8 cellular contexts compared by ENCODE assay signal in the genomic region with DNA sequence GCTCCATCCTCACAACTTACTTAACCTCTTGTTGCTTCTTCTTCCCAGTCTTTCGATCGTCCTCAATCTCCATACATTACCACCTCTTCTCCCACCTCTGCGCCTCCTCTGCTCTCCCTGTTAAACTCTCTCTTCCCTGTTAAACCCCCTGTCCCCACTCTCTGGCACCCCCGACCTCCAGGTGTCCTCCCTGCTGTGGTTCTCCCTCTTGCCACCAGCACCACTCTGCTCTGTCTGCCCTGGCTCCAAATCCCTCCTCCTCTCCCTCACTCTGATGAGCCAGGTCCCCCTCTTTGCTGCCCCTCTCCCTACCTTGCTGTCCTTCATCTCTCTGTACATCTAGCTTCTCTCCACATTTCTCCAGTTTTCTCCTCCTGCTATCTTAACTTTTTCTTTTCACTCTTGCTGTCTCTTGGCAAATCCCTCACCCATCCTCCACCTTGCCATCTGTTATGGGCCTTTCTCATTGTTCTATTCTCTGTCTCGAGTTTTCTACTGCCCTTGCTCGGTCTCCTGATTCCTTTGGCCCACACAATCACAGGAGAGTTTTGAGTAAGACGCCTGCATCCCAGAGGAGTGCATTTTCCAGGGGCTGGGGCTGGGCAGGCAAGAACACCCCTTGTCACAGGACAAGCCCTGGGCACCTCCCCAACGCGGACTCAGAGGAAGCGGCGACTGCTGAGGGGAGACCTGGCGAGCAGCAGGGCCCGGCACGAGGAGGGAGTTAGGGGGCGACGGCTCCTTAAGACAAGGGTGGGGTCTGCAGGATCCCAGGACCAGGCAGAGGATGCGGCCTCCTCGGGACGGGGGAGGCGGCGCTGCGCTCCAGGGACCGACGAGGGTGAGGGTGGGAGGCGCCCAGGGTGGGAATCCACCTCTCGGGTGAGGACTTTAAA. TPM values are rescaled to one million over a fixed set of nuclear protein-coding genes. Genes with fewer than 3 reads are reported as not detected.
A peak's percentile ranks its signal among the peaks of the same experiment; 100 is the strongest.
DNase-seq lines count a peak whose midpoint lies in the region; ATAC-seq and TF ChIP-seq lines count a peak whose summit lies in the region.

No MANE protein-coding gene starts in this region.

- peaks cover 23% of the 10 kb centered on the region for H3K4me1 Mint-ChIP-seq in CD8-positive, alpha-beta T cell (ENCODE audit: low read depth)
- H3K4me1 Mint-ChIP-seq in WTC11 = peaks cover 15% of the 10 kb centered on the region

- no peaks in the 10 kb centered on the region for H4K20me1 ChIP-seq in osteoblast (ENCODE audit: insufficient read depth, low read length)

- H3K36me3 ChIP-seq in CD8-positive, alpha-beta T cell (ENCODE audit: insufficient read depth, low read length) = peaks cover under 1% of the 10 kb centered on the region
- no peaks in the 10 kb centered on the region for H3K36me3 ChIP-seq in osteoblast (ENCODE audit: insufficient read depth, low read length)

- POLR2A ChIA-PET in CD8-positive, alpha-beta T cell (lab: Charles Lee) = interaction anchor here (0.6 kb wide), 1 partner anchor 1506 kb away, joined by 3 read pairs; no protein-coding TSS in a partner anchor
- POLR2A ChIA-PET in WTC11 (lab: Charles Lee) = no interaction called here
- POLR2A ChIA-PET in GM10248 (lab: Yijun Ruan, JAX) = no interaction called here

- no peak overlapping the region for H3K27ac ChIP-seq in CD8-positive, alpha-beta T cell (ENCODE audit: low read depth, low read length)
- H3K27ac ChIP-seq in osteoblast (ENCODE audit: low read depth, low read length) = no peak overlapping the region

- DNase-seq in CD8-positive, alpha-beta T cell = no peak
- peak; percentile 39 for DNase-seq in WTC11 (ENCODE audit: low spot score)
- DNase-seq in fibroblast of the aortic adventitia (ENCODE audit: low read depth) = peak; percentile 5
- DNase-seq in osteoblast (ENCODE audit: insufficient read length, low spot score, missing footprints) = no peak
- DNase-seq in NCI-H1930 (lab: John Stamatoyannopoulos, UW) = no peak
- no peak for DNase-seq in SKM-1 (lab: John Stamatoyannopoulos, UW; ENCODE audit: unreplicated experiment)
- no peak for DNase-seq in GM10248 (ENCODE audit: extremely low spot score)

- H3K4me3 Mint-ChIP-seq in CD8-positive, alpha-beta T cell = peak overlapping the region; percentile 82
- peak overlapping the region; percentile 82 for H3K4me3 Mint-ChIP-seq in WTC11

- no peak for TF ChIP-seq CTCF in CD8-positive, alpha-beta T cell (IDR thresholded peaks at IDR 0.05)
- TF ChIP-seq CTCF in WTC11 (IDR thresholded peaks at IDR 0.05) (no peak), fibroblast of the aortic adventitia (IDR thresholded peaks at IDR 0.05; ENCODE audit: insufficient read depth, low read length) (no peak), osteoblast (IDR thresholded peaks at IDR 0.05; ENCODE audit: extremely low read depth, low read depth, low read length) (no peak), GM10248 (IDR thresholded peaks at IDR 0.05; ENCODE audit: control extremely low read depth, extremely low read depth, low read depth, missing control alignments) (no peak)

- CTCF ChIA-PET in CD8-positive, alpha-beta T cell (lab: Charles Lee) = no interaction called here
- CTCF ChIA-PET in WTC11 (lab: Charles Lee) = interaction anchor here (0.7 to 2.0 kb wide), 4 partner anchors 15 to 198 kb away, joined by 3 to 26 read pairs (median 4); no protein-coding TSS in a partner anchor
- CTCF ChIA-PET in GM10248 (lab: Yijun Ruan, JAX) = no interaction called here

- ATAC-seq in CD8-positive, alpha-beta T cell = no peak
- ATAC-seq in WTC11 (peak; percentile 23), GM18907 (IDR thresholded peaks at IDR 0.05; ENCODE audit: unreplicated experiment) (no peak)

- H3K9me3 Mint-ChIP-seq in CD8-positive, alpha-beta T cell = peaks cover 5% of the 10 kb centered on the region
- H3K9me3 Mint-ChIP-seq in WTC11 = no peaks in the 10 kb centered on the region

- no peaks in the 10 kb centered on the region for H3K27me3 Mint-ChIP-seq in CD8-positive, alpha-beta T cell (ENCODE audit: low read depth)
- H3K27me3 Mint-ChIP-seq in WTC11 (ENCODE audit: low read depth) = peaks cover 84% of the 10 kb centered on the region

- no peaks in the 10 kb centered on the region for H3K79me2 ChIP-seq in osteoblast (ENCODE audit: insufficient read depth, low read length)

- H3K36me3 Mint-ChIP-seq in CD8-positive, alpha-beta T cell = peaks cover 23% of the 10 kb centered on the region
- no peaks in the 10 kb centered on the region for H3K36me3 Mint-ChIP-seq in WTC11

- H3K9me3 ChIP-seq in CD8-positive, alpha-beta T cell (ENCODE audit: low read length) = peaks cover 5% of the 10 kb centered on the region
- H3K9me3 ChIP-seq in osteoblast (ENCODE audit: low read depth, low read length) = no peaks in the 10 kb centered on the region

- peak overlapping the region; percentile 85 for H3K4me2 ChIP-seq in osteoblast (ENCODE audit: insufficient read depth, low read length)

- H2AFZ ChIP-seq in osteoblast (ENCODE audit: low read length) = peak overlapping the region; percentile 47

- H3K4me3 ChIP-seq in CD8-positive, alpha-beta T cell (ENCODE audit: low read depth, low read length) = peak overlapping the region; percentile 65
- H3K4me3 ChIP-seq in fibroblast of the aortic adventitia (ENCODE audit: low read depth, low read length) (peak overlapping the region; percentile 67), osteoblast (ENCODE audit: insufficient read depth, low read length) (peak overlapping the region; percentile 72)

- intact Hi-C loops in CD8-positive, alpha-beta T cell (cut with DNase I, micrococcal nuclease) = loop anchor here (1.0 to 10.0 kb wide), 11 partner anchors 29 to 373 kb away; a partner anchor contains a TSS

- H3K27ac Mint-ChIP-seq in CD8-positive, alpha-beta T cell = peak overlapping the region; percentile 35
- no peak overlapping the region for H3K27ac Mint-ChIP-seq in WTC11

- H3K4me1 ChIP-seq in CD8-positive, alpha-beta T cell (ENCODE audit: insufficient read depth, low read length) = peaks cover 6% of the 10 kb centered on the region
- peaks cover 15% of the 10 kb centered on the region for H3K4me1 ChIP-seq in osteoblast (ENCODE audit: insufficient read depth, low read length)

- no peaks in the 10 kb centered on the region for H3K27me3 ChIP-seq in CD8-positive, alpha-beta T cell (ENCODE audit: insufficient read depth, low read length)
- H3K27me3 ChIP-seq in osteoblast (ENCODE audit: insufficient read depth, low read length) = no peaks in the 10 kb centered on the region

TF ChIP-seq in WTC11, 78 proteins besides CTCF, POLR2A, EP300 and RAD21:
- TF ChIP-seq KAT7 (CRISPR knock-in tag; IDR thresholded peaks at IDR 0.05; ENCODE audit: borderline replicate concordance) (no peak), FOXK1 (CRISPR knock-in tag; IDR thresholded peaks at IDR 0.05) (0 out of 2 replicates have a peak, but pooled peaks have one; percentile 19), NFE2L1 (CRISPR knock-in tag; IDR thresholded peaks at IDR 0.05) (no peak)
- TF ChIP-seq, protein P1, sequence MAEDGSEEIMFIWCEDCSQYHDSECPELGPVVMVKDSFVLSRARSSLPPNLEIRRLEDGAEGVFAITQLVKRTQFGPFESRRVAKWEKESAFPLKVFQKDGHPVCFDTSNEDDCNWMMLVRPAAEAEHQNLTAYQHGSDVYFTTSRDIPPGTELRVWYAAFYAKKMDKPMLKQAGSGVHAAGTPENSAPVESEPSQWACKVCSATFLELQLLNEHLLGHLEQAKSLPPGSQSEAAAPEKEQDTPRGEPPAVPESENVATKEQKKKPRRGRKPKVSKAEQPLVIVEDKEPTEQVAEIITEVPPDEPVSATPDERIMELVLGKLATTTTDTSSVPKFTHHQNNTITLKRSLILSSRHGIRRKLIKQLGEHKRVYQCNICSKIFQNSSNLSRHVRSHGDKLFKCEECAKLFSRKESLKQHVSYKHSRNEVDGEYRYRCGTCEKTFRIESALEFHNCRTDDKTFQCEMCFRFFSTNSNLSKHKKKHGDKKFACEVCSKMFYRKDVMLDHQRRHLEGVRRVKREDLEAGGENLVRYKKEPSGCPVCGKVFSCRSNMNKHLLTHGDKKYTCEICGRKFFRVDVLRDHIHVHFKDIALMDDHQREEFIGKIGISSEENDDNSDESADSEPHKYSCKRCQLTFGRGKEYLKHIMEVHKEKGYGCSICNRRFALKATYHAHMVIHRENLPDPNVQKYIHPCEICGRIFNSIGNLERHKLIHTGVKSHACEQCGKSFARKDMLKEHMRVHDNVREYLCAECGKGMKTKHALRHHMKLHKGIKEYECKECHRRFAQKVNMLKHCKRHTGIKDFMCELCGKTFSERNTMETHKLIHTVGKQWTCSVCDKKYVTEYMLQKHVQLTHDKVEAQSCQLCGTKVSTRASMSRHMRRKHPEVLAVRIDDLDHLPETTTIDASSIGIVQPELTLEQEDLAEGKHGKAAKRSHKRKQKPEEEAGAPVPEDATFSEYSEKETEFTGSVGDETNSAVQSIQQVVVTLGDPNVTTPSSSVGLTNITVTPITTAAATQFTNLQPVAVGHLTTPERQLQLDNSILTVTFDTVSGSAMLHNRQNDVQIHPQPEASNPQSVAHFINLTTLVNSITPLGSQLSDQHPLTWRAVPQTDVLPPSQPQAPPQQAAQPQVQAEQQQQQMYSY (CRISPR knock-in tag; IDR thresholded peaks at IDR 0.05) = no peak
- TF ChIP-seq, protein P2, sequence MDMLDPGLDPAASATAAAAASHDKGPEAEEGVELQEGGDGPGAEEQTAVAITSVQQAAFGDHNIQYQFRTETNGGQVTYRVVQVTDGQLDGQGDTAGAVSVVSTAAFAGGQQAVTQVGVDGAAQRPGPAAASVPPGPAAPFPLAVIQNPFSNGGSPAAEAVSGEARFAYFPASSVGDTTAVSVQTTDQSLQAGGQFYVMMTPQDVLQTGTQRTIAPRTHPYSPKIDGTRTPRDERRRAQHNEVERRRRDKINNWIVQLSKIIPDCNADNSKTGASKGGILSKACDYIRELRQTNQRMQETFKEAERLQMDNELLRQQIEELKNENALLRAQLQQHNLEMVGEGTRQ (CRISPR knock-in tag; IDR thresholded peaks at IDR 0.05) = no peak
- TF ChIP-seq, protein P3, sequence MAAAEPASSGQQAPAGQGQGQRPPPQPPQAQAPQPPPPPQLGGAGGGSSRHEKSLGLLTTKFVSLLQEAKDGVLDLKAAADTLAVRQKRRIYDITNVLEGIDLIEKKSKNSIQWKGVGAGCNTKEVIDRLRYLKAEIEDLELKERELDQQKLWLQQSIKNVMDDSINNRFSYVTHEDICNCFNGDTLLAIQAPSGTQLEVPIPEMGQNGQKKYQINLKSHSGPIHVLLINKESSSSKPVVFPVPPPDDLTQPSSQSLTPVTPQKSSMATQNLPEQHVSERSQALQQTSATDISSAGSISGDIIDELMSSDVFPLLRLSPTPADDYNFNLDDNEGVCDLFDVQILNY (CRISPR knock-in tag; IDR thresholded peaks at IDR 0.05) = no peak

RNA-seq across cellular contexts. Expression of a gene that starts 21.4 kb away (rescaled TPM):
- not detected for total RNA-seq in CD8-positive, alpha-beta T cell
- total RNA-seq in WTC11 (2021) = not detected in 3 replicates
- not detected in 2 replicates for total RNA-seq in fibroblast of the aortic adventitia (ENCODE audit: low replicate concordance)
- not detected in 2 replicates for total RNA-seq in osteoblast

RNA-seq across cellular contexts. Expression of a gene that starts 29.7 kb away (rescaled TPM):
- total RNA-seq in CD8-positive, alpha-beta T cell = 1 to 10 TPM; 5.9 to 6.4 TPM
- 10.8 to 15.3 TPM (median 12.4 TPM) in 3 replicates for total RNA-seq in WTC11 (2021)
- total RNA-seq in fibroblast of the aortic adventitia (ENCODE audit: low replicate concordance) = 4.1 and 7.4 TPM in 2 replicates
- total RNA-seq in osteoblast = 8.3 and 9.8 TPM in 2 replicates

RNA-seq across cellular contexts. Expression of a gene that starts 52.2 kb away (rescaled TPM):
- total RNA-seq in CD8-positive, alpha-beta T cell = not detected
- total RNA-seq in WTC11 (2021) (0.26 to 0.46 TPM (median 0.46 TPM) in 3 replicates), fibroblast of the aortic adventitia (ENCODE audit: low replicate concordance) (not detected in 2 replicates), osteoblast (not detected in 2 replicates)

Comparison
In these comparisons a context has a peak if more than half of its experiments do, and no peak if none do; other contexts are left out.
1. DNase-seq: peak in WTC11 (single experiment) and fibroblast of the aortic adventitia (single experiment); none in CD8-positive, alpha-beta T cell (0 of 7), osteoblast (single experiment), NCI-H1930 (0 of 2), SKM-1 (single experiment) and GM10248 (single experiment).
2. Peak in every context shown above with its lines, with median percentiles within 50 percentile points of each other: H3K4me3 ChIP-seq.